In the genomic region with DNA sequence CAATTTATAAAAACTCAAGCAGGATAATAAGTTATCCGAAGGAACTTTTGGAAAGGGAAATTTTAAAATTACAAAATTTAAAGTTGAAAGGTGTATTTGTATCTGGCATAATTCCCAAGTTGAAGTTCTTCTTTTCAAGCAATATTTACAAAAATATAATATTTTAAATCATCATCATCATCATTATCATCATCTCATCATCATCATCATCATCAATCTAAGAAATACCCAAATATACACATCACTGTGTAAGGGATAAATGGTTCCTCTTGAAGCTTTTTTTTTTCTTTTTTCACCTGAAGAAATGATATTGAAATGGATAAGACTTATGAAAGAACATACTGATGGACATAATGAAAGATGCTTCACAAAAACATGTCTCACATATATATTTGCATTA, we compare ENCODE assay signal across 7 cellular contexts.
"Had no signal": no experiment of that assay in that cellular context is flagged by ENCODE, and none has a peak within 500 bp of the region (broad histone marks: within the 10 kb centered on the region; RNA-seq: fewer than 3 reads in every experiment).

No MANE protein-coding gene starts in this region.

- H3K4me3 ChIP-seq: GM12878 had no signal

- ATAC-seq: GM12878 had no signal

- DNase-seq: GDM1, GF-D8 had no signal

- FAIRE-seq: GM12878, GM12891, GM12892, GM18507, GM19239 had no signal
